Comparison of ENCODE assay signal across 13 cellular contexts in genomic region chr11:8361664-8362210, GRCh38.
A peak's percentile ranks its signal among the peaks of the same experiment; 100 is the strongest.
DNase-seq lines count a peak whose midpoint lies in the region; ATAC-seq, FAIRE-seq and TF ChIP-seq lines count a peak whose summit lies in the region.
"Had no signal": no experiment of that assay in that cellular context is flagged by ENCODE, and none has a peak within 500 bp of the region (broad histone marks: within the 10 kb centered on the region; RNA-seq: fewer than 3 reads in every experiment).

No MANE protein-coding gene starts in this region.

- DNase-seq in RWPE2 (ENCODE audit: low spot score) = peak; percentile 23
- peak; percentile 48 for DNase-seq in kidney
- peak; percentile 68 for DNase-seq in posterior vena cava (ENCODE audit: low spot score)
- no peak for DNase-seq in NAMALWA (ENCODE audit: low spot score)
- no peak for DNase-seq in DMS79 (lab: John Stamatoyannopoulos, UW)
- no peak for DNase-seq in cortex of kidney (lab: John Stamatoyannopoulos, UW)
- DNase-seq: Calu3; CD8-positive, alpha-beta T cell; DND-41; EL had no signal

- no peaks in the 10 kb centered on the region for H3K27me3 ChIP-seq in RWPE2 (ENCODE audit: insufficient read depth, poor library complexity, severe bottlenecking)
- H3K27me3 ChIP-seq: BLaER1 treated with 17β-estradiol and CSF1 and Interleukin-3, amounts not matched to agents 10 nM and 100 nM had no signal

- H3K36me3 ChIP-seq in RWPE2 (ENCODE audit: low read depth) (no peaks in the 10 kb centered on the region), kidney (ENCODE audit: control insufficient read depth in 1 of 2, insufficient read depth in 2 of 2, low read length in 2 of 2) (no peaks in the 10 kb centered on the region)
- H3K36me3 ChIP-seq: BLaER1 treated with 17β-estradiol and CSF1 and Interleukin-3, amounts not matched to agents 10 nM and 100 nM; HAP-1 had no signal

- no peak for FAIRE-seq in kidney (lab: Jason Lieb, UNC)
- FAIRE-seq: GM12878 had no signal

- ATAC-seq in RWPE2 (ENCODE audit: low read depth) = no peak
- ATAC-seq: CD8-positive, alpha-beta T cell; GM12878 had no signal

- TF ChIP-seq CTCF in RWPE2 (IDR thresholded peaks at IDR 0.05; ENCODE audit: poor library complexity, severe bottlenecking) = no peak
- no peak for TF ChIP-seq CTCF in kidney (IDR thresholded peaks at IDR 0.05; ENCODE audit: borderline replicate concordance, extremely low read depth, insufficient read depth)

- H3K4me3 ChIP-seq in RWPE2 (ENCODE audit: severe bottlenecking) = no peak overlapping the region
- no peak overlapping the region for H3K4me3 ChIP-seq in kidney (ENCODE audit: low read length in 2 of 2)
- H3K4me3 ChIP-seq: BLaER1 treated with 17β-estradiol and CSF1 and Interleukin-3, amounts not matched to agents 10 nM and 100 nM; GM12878; HAP-1 had no signal

- intact Hi-C loops in kidney (cut with DNase I) (no loop called here), posterior vena cava (cut with DNase I) (no loop called here)

- H3K9me3 ChIP-seq in RWPE2 (ENCODE audit: severe bottlenecking) (no peaks in the 10 kb centered on the region), kidney (ENCODE audit: control insufficient read depth in 1 of 2, low read length in 2 of 2) (no peaks in the 10 kb centered on the region)
- H3K9me3 ChIP-seq: BLaER1 treated with 17β-estradiol and CSF1 and Interleukin-3, amounts not matched to agents 10 nM and 100 nM; HAP-1 had no signal

- H3K4me1 ChIP-seq in RWPE2 (ENCODE audit: insufficient read depth, poor library complexity, severe bottlenecking) (no peaks in the 10 kb centered on the region), kidney (ENCODE audit: control insufficient read depth in 1 of 2, insufficient read depth in 1 of 2, low read depth in 1 of 2, low read length in 2 of 2) (peaks cover 3 to 9% of the 10 kb centered on the region in 2 donors)

- no peak overlapping the region for H3K27ac ChIP-seq in RWPE2 (ENCODE audit: poor library complexity, severe bottlenecking)
- no peak overlapping the region for H3K27ac ChIP-seq in kidney (ENCODE audit: low read depth in 2 of 2, low read length in 2 of 2)
- H3K27ac ChIP-seq: BLaER1 treated with 17β-estradiol and CSF1 and Interleukin-3, amounts not matched to agents 10 nM and 100 nM had no signal

- H3K9ac ChIP-seq in kidney (ENCODE audit: low read length in 2 of 2) = no peak overlapping the region
- H3K9ac ChIP-seq: BLaER1 treated with 17β-estradiol and CSF1 and Interleukin-3, amounts not matched to agents 10 nM and 100 nM had no signal

Comparison
In these comparisons a context has a peak if more than half of its experiments do, and no peak if none do; other contexts are left out.
1. DNase-seq: peak in RWPE2 (single experiment), kidney (single experiment) and posterior vena cava (single experiment); none in NAMALWA (single experiment), DMS79 (single experiment) and cortex of kidney (single experiment).